ENCODE assay signal across 23 cellular contexts in the genomic region with DNA sequence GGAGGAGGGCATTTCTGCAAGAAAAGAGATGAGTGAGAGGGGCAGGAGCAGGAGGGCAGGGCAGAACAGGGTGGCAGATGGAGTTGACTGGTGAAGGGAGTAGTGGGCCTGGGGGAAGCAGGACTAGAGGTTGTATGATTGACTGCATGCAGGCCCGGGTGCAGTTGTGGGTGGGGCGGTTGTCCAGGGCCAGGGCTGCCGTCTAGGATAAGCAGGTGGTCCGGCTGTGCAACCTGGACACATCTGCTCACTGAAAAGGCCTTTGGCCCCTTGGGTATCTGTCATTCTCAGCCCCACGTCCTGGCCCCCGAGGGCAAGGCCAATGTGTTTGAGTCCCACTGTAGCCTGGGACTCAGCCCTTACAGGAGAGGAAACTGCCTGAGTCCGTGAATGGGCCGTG. TPM values are rescaled to one million over a fixed set of nuclear protein-coding genes. Genes with fewer than 3 reads are reported as not detected.
DNase-seq lines count a peak whose midpoint lies in the region; ATAC-seq and TF ChIP-seq lines count a peak whose summit lies in the region.
"Had no signal": no experiment of that assay in that cellular context is flagged by ENCODE, and none has a peak within 500 bp of the region (broad histone marks: within the 10 kb centered on the region; RNA-seq: fewer than 3 reads in every experiment).

No MANE protein-coding gene starts in this region.

- no peak overlapping the region for H3K23ac ChIP-seq in H9 (ENCODE audit: insufficient read length, low read depth, low read length)

- H3K4me3 ChIP-seq in sigmoid colon, result no peak overlapping the region
- H3K4me3 ChIP-seq: colonic mucosa, ovary had no signal

- H3K4me1 ChIP-seq in H9 (ENCODE audit: insufficient read depth, low read length), result no peaks in the 10 kb centered on the region; the same call in 1 of the 2 replicates
- peaks cover 0 to 21% (median 11%) of the 10 kb centered on the region in 4 donors for H3K4me1 ChIP-seq in sigmoid colon
- H3K4me1 ChIP-seq: colonic mucosa had no signal

- H3K4ac ChIP-seq in H9 (ENCODE audit: low read depth, low read length), result no peak overlapping the region

- TF ChIP-seq EP300 in sigmoid colon (IDR thresholded peaks at IDR 0.05), result no peak

- no peak overlapping the region for H2BK120ac ChIP-seq in H9 (ENCODE audit: low read depth, low read length, poor library complexity, severe bottlenecking)

- H3K4me3 Mint-ChIP-seq in H9, result no peak overlapping the region
- H3K4me3 Mint-ChIP-seq in activated CD8-positive, alpha-beta T cell treated with anti-CD3 and anti-CD28 coated beads for 36 hours, result no peak overlapping the region

- H4K5ac ChIP-seq in H9 (ENCODE audit: insufficient read length, low read depth, low read length), result no peak overlapping the region

- no peaks in the 10 kb centered on the region for H3K9me3 Mint-ChIP-seq in H9
- no peaks in the 10 kb centered on the region for H3K9me3 Mint-ChIP-seq in activated CD8-positive, alpha-beta T cell treated with anti-CD3 and anti-CD28 coated beads for 36 hours

- H2BK15ac ChIP-seq in H9 (ENCODE audit: low read depth, low read length), result no peak overlapping the region

- no peaks in the 10 kb centered on the region for H3K23me2 ChIP-seq in H9 (ENCODE audit: insufficient read length, low read depth, low read length, poor library complexity, severe bottlenecking)

- no peak overlapping the region for H2AFZ ChIP-seq in H9 (ENCODE audit: low read length)

- no peak overlapping the region for H3K9ac ChIP-seq in H9 (ENCODE audit: extremely low read depth, insufficient read length, low read length)
- H3K9ac ChIP-seq: KMS-11 had no signal

- H3K36me3 ChIP-seq in sigmoid colon, result no peaks in the 10 kb centered on the region
- H3K36me3 ChIP-seq: colonic mucosa, ovary had no signal

- no peaks in the 10 kb centered on the region for H4K20me1 ChIP-seq in H9 (ENCODE audit: control insufficient read depth, insufficient read depth, insufficient read length)

- no peaks in the 10 kb centered on the region for H3K36me3 Mint-ChIP-seq in H9 (ENCODE audit: insufficient read depth in 1 of 3, low read depth in 3 of 3)
- no peaks in the 10 kb centered on the region for H3K36me3 Mint-ChIP-seq in activated CD8-positive, alpha-beta T cell treated with anti-CD3 and anti-CD28 coated beads for 36 hours (ENCODE audit: low read depth)

- TF ChIP-seq POLR2A in sigmoid colon (IDR thresholded peaks at IDR 0.05), result no peak

- no peak overlapping the region for H4K91ac ChIP-seq in H9 (ENCODE audit: insufficient read length, low read depth, low read length)

- H2BK12ac ChIP-seq in H9 (ENCODE audit: insufficient read length, low read depth, low read length), result no peak overlapping the region

- DNase-seq in activated effector memory CD4-positive, alpha-beta T cell treated with anti-CD3 and anti-CD28 coated beads, Interleukin-2, amount 50 U/mL, for 16 hours, result peak; percentile 43
- no peak for DNase-seq in activated effector memory CD4-positive, alpha-beta T cell treated with Interleukin-2 at 50 U/mL for 16 hours
- DNase-seq in H9, result peak; percentile 22
- DNase-seq in hepatic stellate cell (ENCODE audit: low spot score), result peak; percentile 6
- DNase-seq in sigmoid colon, result peak; percentile 47
- no peak for DNase-seq in activated CD8-positive, alpha-beta T cell treated with anti-CD3 and anti-CD28 coated beads for 36 hours
- no peak for DNase-seq in T-helper 2 cell
- DNase-seq: activated naive CD4-positive, alpha-beta T cell treated with anti-CD3 and anti-CD28 coated beads, Interleukin-2, amount 50 U/mL, for 16 hours; colonic mucosa; foreskin fibroblast; NCI-H2081 treated with DMSO at 0.1 percent for 48 hours; NCI-H510A; SHP77; stimulated activated CD4-positive, alpha-beta T cell treated with anti-CD3 and anti-CD28 coated beads, Interleukin-4, amount 100 ng/mL, for 1 hour; substantia nigra; T-helper 1 cell had no signal

- H2AK5ac ChIP-seq in H9 (ENCODE audit: insufficient read length, low read length), result no peak overlapping the region

- ATAC-seq in GM21825 (IDR thresholded peaks at IDR 0.05; ENCODE audit: unreplicated experiment), result no peak
- ATAC-seq in activated CD8-positive, alpha-beta T cell treated with anti-CD3 and anti-CD28 coated beads for 36 hours, result no peak

- H3K79me1 ChIP-seq in H9 (ENCODE audit: insufficient read depth, low read depth, low read length, poor library complexity, severe bottlenecking), result no peaks in the 10 kb centered on the region

- H3T11ph ChIP-seq in H9 (ENCODE audit: low read length), result no peak overlapping the region

- H3K18ac ChIP-seq in H9 (ENCODE audit: insufficient read length, low read depth, low read length), result no peak overlapping the region

- no peak for TF ChIP-seq CTCF in H9 (conservative IDR thresholded peaks at IDR 0.05)
- no peak for TF ChIP-seq CTCF in sigmoid colon (IDR thresholded peaks at IDR 0.05)
- no peak for TF ChIP-seq CTCF in activated CD8-positive, alpha-beta T cell treated with anti-CD3 and anti-CD28 coated beads for 36 hours (IDR thresholded peaks at IDR 0.05)

- H3K4me2 ChIP-seq in H9 (ENCODE audit: insufficient read depth, insufficient read length, low read length), result no peak overlapping the region
- H3K4me2 ChIP-seq: KMS-11 had no signal

- H3K56ac ChIP-seq in H9 (ENCODE audit: insufficient read length, low read depth, low read length), result no peak overlapping the region

- H2BK20ac ChIP-seq in H9 (ENCODE audit: low read depth, low read length, poor library complexity, severe bottlenecking), result no peak overlapping the region

- H3K9me3 ChIP-seq in H9 (ENCODE audit: control insufficient read depth, low read depth, low read length) (no peaks in the 10 kb centered on the region), sigmoid colon (no peaks in the 10 kb centered on the region)
- H3K9me3 ChIP-seq: colonic mucosa, ovary had no signal

- no peaks in the 10 kb centered on the region for H3K79me2 ChIP-seq in H9 (ENCODE audit: insufficient read depth, low read length)

- H3K27me3 ChIP-seq in H9 (ENCODE audit: insufficient read depth, low read length), result no peaks in the 10 kb centered on the region
- no peaks in the 10 kb centered on the region for H3K27me3 ChIP-seq in sigmoid colon
- H3K27me3 ChIP-seq: colonic mucosa, ovary had no signal

- intact Hi-C loops in sigmoid colon (cut with DNase I), result no loop called here
- intact Hi-C loops in activated CD8-positive, alpha-beta T cell treated with anti-CD3 and anti-CD28 coated beads for 36 hours (cut with micrococcal nuclease), result no loop called here

- peak overlapping the region in 1 of 3 experiments; percentile 18; a peak in 3 of 7 replicates for H3K27ac Mint-ChIP-seq in H9
- H3K27ac Mint-ChIP-seq in activated CD8-positive, alpha-beta T cell treated with anti-CD3 and anti-CD28 coated beads for 36 hours, result no peak overlapping the region

- no peak overlapping the region for H3K14ac ChIP-seq in H9 (ENCODE audit: insufficient read depth, low read length)

- H3K4me1 Mint-ChIP-seq in H9, result peaks cover 11 to 12% of the 10 kb centered on the region in 2 experiments
- no peaks in the 10 kb centered on the region for H3K4me1 Mint-ChIP-seq in activated CD8-positive, alpha-beta T cell treated with anti-CD3 and anti-CD28 coated beads for 36 hours (ENCODE audit: low read depth)

- H4K8ac ChIP-seq in H9 (replicated peaks; ENCODE audit: insufficient read length, low read depth, low read length), result no peak overlapping the region

- no peaks in the 10 kb centered on the region; the same call in none of the 2 replicates for H3K27me3 Mint-ChIP-seq in H9 (ENCODE audit: low read depth)
- H3K27me3 Mint-ChIP-seq in activated CD8-positive, alpha-beta T cell treated with anti-CD3 and anti-CD28 coated beads for 36 hours, result no peaks in the 10 kb centered on the region

- no CpG with 5 or more reads among the region's 8 CpGs for WGBS in H9 (ENCODE audit: extremely low coverage, insufficient read length, low lambda C conversion rate)
- WGBS in sigmoid colon, 2 donors, result 45 to 74% methylated on average over 8 of the region's 8 CpGs

- CTCF ChIA-PET in activated CD8-positive, alpha-beta T cell treated with anti-CD3 and anti-CD28 coated beads for 36 hours (lab: Charles Lee), result no interaction called here

- POLR2A ChIA-PET in activated CD8-positive, alpha-beta T cell treated with anti-CD3 and anti-CD28 coated beads for 36 hours (lab: Charles Lee), result no interaction called here

- no peak overlapping the region for H2BK5ac ChIP-seq in H9 (ENCODE audit: insufficient read length, low read length)

- H3K27ac ChIP-seq in H9 (ENCODE audit: insufficient read length, low read depth, low read length) (no peak overlapping the region), sigmoid colon (no peak overlapping the region)
- H3K27ac ChIP-seq: colonic mucosa, KMS-11, ovary had no signal

RNA-seq across cellular contexts. Expression of a gene that starts 25.4 kb away (rescaled TPM):
- total RNA-seq in H9 (2021), result 4.9 and 5.0 TPM in 2 replicates
- 10 to 100 TPM in 1 of 4 donors, 1 to 10 TPM in 3; 3.9 to 10.5 (median 4.3) TPM for total RNA-seq in sigmoid colon
- polyA plus RNA-seq in sigmoid colon, result 10 to 100 TPM in 1 of 3 donors, 1 to 10 TPM in 2; 5.4 to 35.0 (median 6.0) TPM
- 1 to 10 TPM; 1.7 to 2.0 TPM for total RNA-seq in activated CD8-positive, alpha-beta T cell treated with anti-CD3 and anti-CD28 coated beads for 36 hours

RNA-seq across cellular contexts. Expression of a gene that starts 33.1 kb away (rescaled TPM):
- total RNA-seq in H9 (2021) (0.63 and 0.66 TPM in 2 replicates), sigmoid colon (1 to 10 TPM in 2 of 4 donors, under 1 TPM in 1, not detected in 1; 0.81 to 1.8 (median 1.8) TPM)
- under 1 TPM in 1 of 3 donors, not detected in 2; 0.63 TPM for polyA plus RNA-seq in sigmoid colon
- total RNA-seq in activated CD8-positive, alpha-beta T cell treated with anti-CD3 and anti-CD28 coated beads for 36 hours, result under 1 TPM; 0.81 to 0.90 TPM
- total RNA-seq: Daoy had no signal

RNA-seq across cellular contexts. Expression of a gene that starts 49.6 kb away (rescaled TPM):
- total RNA-seq in H9 (2021) (0.24 and 0.59 TPM in 2 replicates), sigmoid colon (1 to 10 TPM in 1 of 4 donors, under 1 TPM in 2, not detected in 1; 0.16 to 1.1 (median 0.81) TPM)
- under 1 TPM in 1 of 3 donors, not detected in 2; 0.03 TPM for polyA plus RNA-seq in sigmoid colon
- total RNA-seq in activated CD8-positive, alpha-beta T cell treated with anti-CD3 and anti-CD28 coated beads for 36 hours, result not detected
- total RNA-seq: colonic mucosa, Daoy, endothelial cell of umbilical vein, skeletal muscle tissue had no signal
- polyA plus RNA-seq: endothelial cell of umbilical vein had no signal

RNA-seq across cellular contexts. Expression of a gene that starts 55.8 kb away (rescaled TPM):
- 0.11 TPM in 1 of 2 replicates, not detected in the other for total RNA-seq in H9 (2021)
- total RNA-seq in sigmoid colon, result not detected
- not detected for polyA plus RNA-seq in sigmoid colon
- not detected for total RNA-seq in activated CD8-positive, alpha-beta T cell treated with anti-CD3 and anti-CD28 coated beads for 36 hours
- total RNA-seq: colonic mucosa, Daoy, endothelial cell of umbilical vein, liver, skeletal muscle tissue had no signal
- polyA plus RNA-seq: endothelial cell of umbilical vein, liver, ovary had no signal

Comparison
In these comparisons a context has a peak if more than half of its experiments do, and no peak if none do; other contexts are left out.
1. DNase-seq: peak in activated effector memory CD4-positive, alpha-beta T cell treated with anti-CD3 and anti-CD28 coated beads, Interleukin-2, amount 50 U/mL, for 16 hours (single experiment), H9 (single experiment), hepatic stellate cell (single experiment) and sigmoid colon (single experiment); none in activated effector memory CD4-positive, alpha-beta T cell treated with Interleukin-2 at 50 U/mL for 16 hours (single experiment), activated CD8-positive, alpha-beta T cell treated with anti-CD3 and anti-CD28 coated beads for 36 hours (single experiment) and T-helper 2 cell (0 of 5).